In the genomic region with DNA sequence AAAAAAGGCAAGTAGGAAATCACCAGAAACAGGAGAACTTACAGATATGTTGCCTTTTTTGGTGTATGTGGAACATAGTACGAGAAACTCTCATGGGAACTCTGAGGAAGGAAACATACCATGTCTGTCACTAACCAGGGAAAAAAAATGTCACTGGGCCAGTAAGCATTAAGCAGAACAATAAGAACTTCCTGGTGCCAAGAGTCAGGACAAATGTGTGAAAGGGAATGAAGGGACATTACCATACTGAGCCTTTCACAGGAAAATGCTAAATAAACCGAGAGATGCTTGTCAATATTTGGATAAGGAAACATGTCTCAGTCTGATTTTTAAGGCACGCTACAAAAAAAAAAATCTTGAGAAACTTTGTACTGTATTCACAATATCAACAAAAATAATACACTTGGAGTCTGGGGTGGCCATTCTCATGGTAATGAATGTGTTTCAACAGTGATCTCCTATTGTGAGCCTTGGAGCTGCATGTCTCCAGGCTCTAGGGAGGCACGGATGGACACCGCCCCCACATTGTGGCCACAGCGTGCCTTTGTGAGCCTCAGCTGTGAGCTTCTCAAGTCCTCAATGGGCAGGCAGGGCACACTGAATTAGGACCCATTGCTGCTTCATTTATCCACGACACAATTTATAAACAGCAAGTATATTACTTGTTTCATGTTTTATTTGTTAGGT, we compare ENCODE assay signal across 18 cellular contexts.
DNase-seq lines count a peak whose midpoint lies in the region; ATAC-seq and TF ChIP-seq lines count a peak whose summit lies in the region.
"Had no signal": no experiment of that assay in that cellular context is flagged by ENCODE, and none has a peak within 500 bp of the region (broad histone marks: within the 10 kb centered on the region; RNA-seq: fewer than 3 reads in every experiment).

No MANE protein-coding gene starts in this region.

- no peak overlapping the region for H3K14ac ChIP-seq in H9 (ENCODE audit: insufficient read depth, low read length)

- H3K23ac ChIP-seq in H9 (ENCODE audit: insufficient read length, low read depth, low read length): no peak overlapping the region

- no peak overlapping the region for H2BK120ac ChIP-seq in H9 (ENCODE audit: low read depth, low read length, poor library complexity, severe bottlenecking)

- H3T11ph ChIP-seq in H9 (ENCODE audit: low read length): no peak overlapping the region

- H3K27ac ChIP-seq in H9 (ENCODE audit: insufficient read length, low read depth, low read length) (peak overlapping the region; percentile 68), spleen (no peak overlapping the region)
- H3K27ac ChIP-seq: hepatocyte, vagina had no signal

- no peaks in the 10 kb centered on the region for H4K20me1 ChIP-seq in H9 (ENCODE audit: control insufficient read depth, insufficient read depth, insufficient read length)

- H4K5ac ChIP-seq in H9 (ENCODE audit: insufficient read length, low read depth, low read length): no peak overlapping the region

- intact Hi-C loops in spleen (cut with DNase I; ENCODE audit: low total_unique reads): no loop called here

- no peaks in the 10 kb centered on the region for H3K79me1 ChIP-seq in H9 (ENCODE audit: insufficient read depth, low read depth, low read length, poor library complexity, severe bottlenecking)

- peak overlapping the region; percentile 19 for H3K4me2 ChIP-seq in H9 (ENCODE audit: insufficient read depth, insufficient read length, low read length)
- H3K4me2 ChIP-seq: hepatocyte had no signal

- no peaks in the 10 kb centered on the region for H3K36me3 ChIP-seq in spleen
- H3K36me3 ChIP-seq: vagina had no signal

- H3K9me3 Mint-ChIP-seq in H9: no peaks in the 10 kb centered on the region
- no peaks in the 10 kb centered on the region for H3K9me3 Mint-ChIP-seq in naive thymus-derived CD8-positive, alpha-beta T cell
- H3K9me3 Mint-ChIP-seq: stimulated activated memory B cell treated with anti-CD40 and anti-IgM and Interleukin-4, amounts not matched to agents 10 μg/mL and 1 μg/mL and 100 μg/mL, for 72 hours had no signal

- H2BK12ac ChIP-seq in H9 (ENCODE audit: insufficient read length, low read depth, low read length): no peak overlapping the region

- no peak overlapping the region for H3K18ac ChIP-seq in H9 (ENCODE audit: insufficient read length, low read depth, low read length)

- H3K56ac ChIP-seq in H9 (ENCODE audit: insufficient read length, low read depth, low read length): no peak overlapping the region

- ATAC-seq in naive thymus-derived CD8-positive, alpha-beta T cell: no peak
- ATAC-seq: HepG2; mucosa of descending colon; Panc1; stimulated activated memory B cell treated with anti-CD40 and anti-IgM and Interleukin-4, amounts not matched to agents 10 μg/mL and 1 μg/mL and 100 μg/mL, for 72 hours had no signal

- no peak overlapping the region for H3K4me3 ChIP-seq in spleen
- H3K4me3 ChIP-seq: hepatocyte, mucosa of descending colon, vagina had no signal

- peak; percentile 84 for DNase-seq in H9
- DNase-seq in amygdala (lab: John Stamatoyannopoulos, UW): peak in 29 of 56 donors; percentile 2 to 55 (median 23)
- peak; percentile 46 for DNase-seq in iPS DF 4.7 (ENCODE audit: extremely low read depth, low spot score)
- peak; percentile 30 for DNase-seq in occipital lobe (lab: John Stamatoyannopoulos, UW)
- DNase-seq in NCI-H187 treated with DMSO at 0.1 percent for 48 hours (lab: John Stamatoyannopoulos, UW): no peak
- DNase-seq in HCEC 1CT: no peak
- no peak for DNase-seq in spleen
- DNase-seq in naive thymus-derived CD8-positive, alpha-beta T cell: no peak
- DNase-seq: activated CD4-positive, CD25-positive, alpha-beta regulatory T cell treated with anti-CD3 and anti-CD28 coated beads, Interleukin-2, amount 50 U/mL, for 72 hours; central memory CD4-positive, alpha-beta T cell; mucosa of descending colon had no signal

- no peak overlapping the region for H2BK20ac ChIP-seq in H9 (ENCODE audit: low read depth, low read length, poor library complexity, severe bottlenecking)

- H3K27ac Mint-ChIP-seq in H9: peak overlapping the region; percentile 73 to 93 (median 89)
- no peak overlapping the region for H3K27ac Mint-ChIP-seq in naive thymus-derived CD8-positive, alpha-beta T cell
- H3K27ac Mint-ChIP-seq: activated naive CD8-positive, alpha-beta T cell; B cell; stimulated activated memory B cell treated with anti-CD40 and anti-IgM and Interleukin-4, amounts not matched to agents 10 μg/mL and 1 μg/mL and 100 μg/mL, for 72 hours had no signal

- H2AK5ac ChIP-seq in H9 (ENCODE audit: insufficient read length, low read length): no peak overlapping the region

- no peak overlapping the region for H2AFZ ChIP-seq in H9 (ENCODE audit: low read length)
- H2AFZ ChIP-seq: hepatocyte had no signal

- no peak overlapping the region for H3K4ac ChIP-seq in H9 (ENCODE audit: low read depth, low read length)

- TF ChIP-seq POLR2A in spleen (IDR thresholded peaks at IDR 0.05): no peak

- peaks cover 50 to 60% of the 10 kb centered on the region in 2 experiments for H3K4me1 Mint-ChIP-seq in H9
- no peaks in the 10 kb centered on the region for H3K4me1 Mint-ChIP-seq in naive thymus-derived CD8-positive, alpha-beta T cell

- H3K27me3 ChIP-seq in H9 (ENCODE audit: insufficient read depth, low read length) (no peaks in the 10 kb centered on the region; the same call in 1 of the 2 replicates), spleen (replicated peaks in 1 of 7) (no peaks in the 10 kb centered on the region)
- H3K27me3 ChIP-seq: hepatocyte, vagina had no signal

- no peak overlapping the region for H4K91ac ChIP-seq in H9 (ENCODE audit: insufficient read length, low read depth, low read length)

- POLR2A ChIA-PET in naive thymus-derived CD8-positive, alpha-beta T cell (lab: Charles Lee): no interaction called here

- WGBS in H9 (ENCODE audit: extremely low coverage, insufficient read length, low lambda C conversion rate): no CpG with 5 or more reads among the region's 7 CpGs
- 63 to 75% (median 73%) methylated on average over 7 of the region's 7 CpGs for WGBS in spleen, 5 donors

- H3K9me3 ChIP-seq in H9 (ENCODE audit: control insufficient read depth, low read depth, low read length) (no peaks in the 10 kb centered on the region), spleen (no peaks in the 10 kb centered on the region)
- H3K9me3 ChIP-seq: mucosa of descending colon, vagina had no signal

- no peaks in the 10 kb centered on the region for H3K79me2 ChIP-seq in H9 (ENCODE audit: insufficient read depth, low read length)
- H3K79me2 ChIP-seq: hepatocyte had no signal

- no peaks in the 10 kb centered on the region for H3K27me3 Mint-ChIP-seq in H9 (ENCODE audit: low read depth)
- H3K27me3 Mint-ChIP-seq in naive thymus-derived CD8-positive, alpha-beta T cell: peaks cover 0 to 10% (median 5%) of the 10 kb centered on the region in 5 donors
- H3K27me3 Mint-ChIP-seq: stimulated activated memory B cell treated with anti-CD40 and anti-IgM and Interleukin-4, amounts not matched to agents 10 μg/mL and 1 μg/mL and 100 μg/mL, for 72 hours had no signal

- H3K4me3 Mint-ChIP-seq in H9: peak overlapping the region; percentile 38 to 49; a peak in 3 of 5 replicates
- no peak overlapping the region for H3K4me3 Mint-ChIP-seq in naive thymus-derived CD8-positive, alpha-beta T cell
- H3K4me3 Mint-ChIP-seq: activated naive CD8-positive, alpha-beta T cell; B cell; stimulated activated memory B cell treated with anti-CD40 and anti-IgM and Interleukin-4, amounts not matched to agents 10 μg/mL and 1 μg/mL and 100 μg/mL, for 72 hours had no signal

- peaks cover 9% of the 10 kb centered on the region; the same call in 1 of the 2 replicates for H3K4me1 ChIP-seq in H9 (ENCODE audit: insufficient read depth, low read length)
- H3K4me1 ChIP-seq in spleen: peaks cover 0 to 4% (median 0%) of the 10 kb centered on the region in 6 donors
- H3K4me1 ChIP-seq: vagina had no signal

- TF ChIP-seq CTCF in H9 (conservative IDR thresholded peaks at IDR 0.05): no peak
- no peak for TF ChIP-seq CTCF in spleen (IDR thresholded peaks at IDR 0.05 in 8 of 11, conservative IDR thresholded peaks at IDR 0.05 in 3 of 11)

- H4K8ac ChIP-seq in H9 (replicated peaks; ENCODE audit: insufficient read length, low read depth, low read length): no peak overlapping the region

- no peaks in the 10 kb centered on the region; a peak in 2 of 7 replicates for H3K36me3 Mint-ChIP-seq in H9 (ENCODE audit: insufficient read depth in 1 of 3, low read depth in 3 of 3)
- H3K36me3 Mint-ChIP-seq in naive thymus-derived CD8-positive, alpha-beta T cell: no peaks in the 10 kb centered on the region
- H3K36me3 Mint-ChIP-seq: activated naive CD8-positive, alpha-beta T cell; stimulated activated memory B cell treated with anti-CD40 and anti-IgM and Interleukin-4, amounts not matched to agents 10 μg/mL and 1 μg/mL and 100 μg/mL, for 72 hours had no signal

- H2BK5ac ChIP-seq in H9 (ENCODE audit: insufficient read length, low read length): no peak overlapping the region

- H2BK15ac ChIP-seq in H9 (ENCODE audit: low read depth, low read length): no peak overlapping the region

- H3K23me2 ChIP-seq in H9 (ENCODE audit: insufficient read length, low read depth, low read length, poor library complexity, severe bottlenecking): no peaks in the 10 kb centered on the region

- no peak overlapping the region for H3K9ac ChIP-seq in H9 (ENCODE audit: extremely low read depth, insufficient read length, low read length)

Comparison
In these comparisons a context has a peak if more than half of its experiments do, and no peak if none do; other contexts are left out.
1. DNase-seq: peak in H9 (single experiment), amygdala (29 of 56), iPS DF 4.7 (single experiment) and occipital lobe (single experiment); none in NCI-H187 treated with DMSO at 0.1 percent for 48 hours (single experiment), HCEC 1CT (single experiment), spleen (single experiment) and naive thymus-derived CD8-positive, alpha-beta T cell (0 of 10).
2. H3K27ac Mint-ChIP-seq: peak in H9 (3 of 3); none in naive thymus-derived CD8-positive, alpha-beta T cell (0 of 10).
3. H3K4me3 Mint-ChIP-seq: peak in H9 (2 of 2); none in naive thymus-derived CD8-positive, alpha-beta T cell (0 of 10).